ENCODE assay signal across 31 cellular contexts in the genomic region with DNA sequence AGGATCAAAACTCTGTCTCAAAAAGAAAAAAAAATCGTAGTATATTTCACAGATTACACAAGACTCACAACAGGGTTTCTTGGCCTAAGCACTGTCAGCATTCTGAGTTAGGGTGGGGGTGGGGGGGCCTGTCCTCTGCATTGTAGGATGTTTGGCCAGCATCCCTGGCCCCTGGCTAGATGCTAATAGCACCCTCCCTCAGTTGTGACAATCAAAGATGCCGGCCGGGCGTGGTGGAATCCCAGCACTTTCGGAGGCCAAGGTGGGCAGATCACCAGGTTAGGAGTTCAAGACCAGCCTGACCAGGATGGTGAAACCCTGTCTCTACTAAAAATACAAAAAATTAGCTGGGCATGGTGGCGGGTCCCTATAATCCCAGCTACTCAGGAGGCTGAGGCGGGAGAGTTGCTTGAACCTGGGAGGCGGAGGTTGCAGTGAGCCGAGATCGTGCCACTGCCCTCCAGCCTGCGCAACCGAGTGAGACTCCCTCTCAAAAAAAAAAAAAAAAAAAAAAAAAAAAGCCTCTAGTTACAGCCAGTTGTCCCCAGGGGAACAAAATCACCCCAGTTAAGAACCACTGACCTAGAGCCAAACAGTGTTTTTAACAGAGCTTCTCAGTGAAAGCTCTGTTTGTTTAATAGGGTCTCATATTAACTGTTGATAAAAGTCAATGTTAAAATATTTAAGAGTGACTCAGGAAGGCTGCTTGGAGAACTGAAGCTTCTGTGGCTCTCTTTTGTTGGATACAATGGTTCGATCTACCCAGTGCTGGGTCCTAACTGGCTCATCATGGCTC.
"Had no signal": no experiment of that assay in that cellular context is flagged by ENCODE, and none has a peak within 500 bp of the region (broad histone marks: within the 10 kb centered on the region; RNA-seq: fewer than 3 reads in every experiment).

No MANE protein-coding gene starts in this region.

- H3K9me3 Mint-ChIP-seq: activated CD4-positive, alpha-beta T cell treated with anti-CD3 and anti-CD28 coated beads, Interleukin-2, amount 10 ng/mL, durations not matched to agents 7 days and 5 days; activated naive CD4-positive, alpha-beta T cell treated with anti-CD3 and anti-CD28 coated beads, Interleukin-2, amount 50 U/mL, for 24 hours; activated T-cell treated with anti-CD3 and anti-CD28 coated beads, Interleukin-2, amount 50 U/mL, for 24 hours; activated T-helper 2 cell treated with anti-CD3 and anti-CD28 coated beads, Interferon-gamma antibody, Interleukin-2, Interleukin-4, amounts not matched to agents 10 μg/mL and 5 μg/mL and 100 μg/mL, durations not matched to agents 14 hours and 24 hours and 36 hours; T-helper 1 cell treated with Interleukin-12 subunit alpha and Interleukin-12 subunit beta and Interleukin-4 antibody, amounts not matched to agents 30 μg/mL and 1 μg/mL, for 36 hours; T-helper 2 cell treated with Interferon-gamma antibody and Interleukin-4, amounts not matched to agents 5 μg/mL and 100 μg/mL, for 36 hours had no signal

- H3K27ac ChIP-seq: Peyer's patch, SJSA1 had no signal

- H3K36me3 ChIP-seq: MG63, Peyer's patch, SJSA1 had no signal

- H3K4me3 ChIP-seq: MG63, Peyer's patch, SJSA1 had no signal

- DNase-seq: activated CD4-positive, alpha-beta T cell treated with anti-CD3 and anti-CD28 coated beads, Interleukin-2, amount 10 ng/mL, durations not matched to agents 7 days and 5 days; activated CD4-positive, alpha-beta T cell treated with anti-CD3 and anti-CD28 coated beads, Interleukin-2, amount 50 U/mL, for 48 hours; activated CD8-positive, alpha-beta T cell treated with anti-CD3 and anti-CD28 coated beads, Interleukin-2, amount 10 ng/mL, durations not matched to agents 7 days and 5 days; activated gamma-delta T cell; activated naive CD4-positive, alpha-beta T cell treated with Interleukin-2 at 50 U/mL for 16 hours; activated naive CD8-positive, alpha-beta T cell treated with anti-CD3 and anti-CD28 coated beads, Interleukin-2, amount 10 ng/mL, durations not matched to agents 7 days and 5 days; activated T-cell treated with anti-CD3 and anti-CD28 coated beads, Interleukin-2, amount 50 U/mL, for 24 hours; amygdala; caudate nucleus; Kasumi-1; KG1; MG63; NCI-H1092; NCI-H1436 treated with DMSO at 0.1 percent for 48 hours; NCI-H1694 treated with DMSO at 0.1 percent for 48 hours; NCI-H2029; NCI-H510A; NCI-H526; NCI-H748 treated with DMSO at 0.1 percent for 48 hours; NK-92 treated with Interleukin-12 subunit alpha and Interleukin-12 subunit beta, amount 100 ng/mL, for 24 hours; PC-3; Peyer's patch; RPMI8226; SHP77 treated with DMSO at 0.1 percent for 48 hours; SK-N-SH had no signal

- H3K27me3 ChIP-seq: MG63, Peyer's patch, SJSA1 had no signal

- H3K4me1 Mint-ChIP-seq: activated CD4-positive, alpha-beta T cell treated with anti-CD3 and anti-CD28 coated beads, Interleukin-2, amount 10 ng/mL, durations not matched to agents 7 days and 5 days; activated naive CD4-positive, alpha-beta T cell treated with anti-CD3 and anti-CD28 coated beads, Interleukin-2, amount 50 U/mL, for 24 hours; activated naive CD8-positive, alpha-beta T cell treated with anti-CD3 and anti-CD28 coated beads, Interleukin-2, amount 10 ng/mL, durations not matched to agents 7 days and 5 days; brain had no signal

- H3K27me3 Mint-ChIP-seq: activated CD4-positive, alpha-beta T cell treated with anti-CD3 and anti-CD28 coated beads, Interleukin-2, amount 10 ng/mL, durations not matched to agents 7 days and 5 days; activated naive CD8-positive, alpha-beta T cell treated with anti-CD3 and anti-CD28 coated beads, Interleukin-2, amount 10 ng/mL, durations not matched to agents 7 days and 5 days had no signal

- H3K36me3 Mint-ChIP-seq: activated naive CD4-positive, alpha-beta T cell treated with anti-CD3 and anti-CD28 coated beads, Interleukin-2, amount 50 U/mL, for 24 hours; activated naive CD8-positive, alpha-beta T cell treated with anti-CD3 and anti-CD28 coated beads, Interleukin-2, amount 10 ng/mL, durations not matched to agents 7 days and 5 days; brain had no signal

- H3K27ac Mint-ChIP-seq: activated CD4-positive, alpha-beta T cell treated with anti-CD3 and anti-CD28 coated beads, Interleukin-2, amount 10 ng/mL, durations not matched to agents 7 days and 5 days; activated CD8-positive, alpha-beta T cell treated with anti-CD3 and anti-CD28 coated beads, Interleukin-2, amount 10 ng/mL, durations not matched to agents 7 days and 5 days; activated naive CD4-positive, alpha-beta T cell treated with anti-CD3 and anti-CD28 coated beads, Interleukin-2, amount 50 U/mL, for 24 hours; activated naive CD8-positive, alpha-beta T cell treated with anti-CD3 and anti-CD28 coated beads, Interleukin-2, amount 10 ng/mL, durations not matched to agents 7 days and 5 days; activated T-cell treated with anti-CD3 and anti-CD28 coated beads, Interleukin-2, amount 50 U/mL, for 24 hours; activated T-helper 2 cell treated with anti-CD3 and anti-CD28 coated beads, Interferon-gamma antibody, Interleukin-2, Interleukin-4, amounts not matched to agents 10 μg/mL and 5 μg/mL and 100 μg/mL, durations not matched to agents 14 hours and 24 hours and 36 hours; brain; T-helper 1 cell treated with Interleukin-12 subunit alpha and Interleukin-12 subunit beta and Interleukin-4 antibody, amounts not matched to agents 30 μg/mL and 1 μg/mL, for 36 hours; T-helper 2 cell treated with Interferon-gamma antibody and Interleukin-4, amounts not matched to agents 5 μg/mL and 100 μg/mL, for 36 hours had no signal

- H3K9me3 ChIP-seq: MG63, Peyer's patch, SJSA1, SK-N-SH had no signal

- ATAC-seq: activated CD8-positive, alpha-beta T cell treated with anti-CD3 and anti-CD28 coated beads, Interleukin-2, amount 10 ng/mL, durations not matched to agents 7 days and 5 days; PC-3 had no signal

- H3K4me1 ChIP-seq: Peyer's patch had no signal

- H3K4me3 Mint-ChIP-seq: activated CD4-positive, alpha-beta T cell treated with anti-CD3 and anti-CD28 coated beads, Interleukin-2, amount 10 ng/mL, durations not matched to agents 7 days and 5 days; activated CD8-positive, alpha-beta T cell treated with anti-CD3 and anti-CD28 coated beads, Interleukin-2, amount 10 ng/mL, durations not matched to agents 7 days and 5 days; activated naive CD4-positive, alpha-beta T cell treated with anti-CD3 and anti-CD28 coated beads, Interleukin-2, amount 50 U/mL, for 24 hours; activated naive CD8-positive, alpha-beta T cell treated with anti-CD3 and anti-CD28 coated beads, Interleukin-2, amount 10 ng/mL, durations not matched to agents 7 days and 5 days; activated T-cell treated with anti-CD3 and anti-CD28 coated beads, Interleukin-2, amount 50 U/mL, for 24 hours; brain; T-helper 1 cell treated with Interleukin-12 subunit alpha and Interleukin-12 subunit beta and Interleukin-4 antibody, amounts not matched to agents 30 μg/mL and 1 μg/mL, for 36 hours; T-helper 2 cell treated with Interferon-gamma antibody and Interleukin-4, amounts not matched to agents 5 μg/mL and 100 μg/mL, for 36 hours had no signal
